In genomic region chr6:161817881-161818280, GRCh38 we compare ENCODE assay signal across 8 cellular contexts.
"Had no signal": no experiment of that assay in that cellular context is flagged by ENCODE, and none has a peak within 500 bp of the region (broad histone marks: within the 10 kb centered on the region; RNA-seq: fewer than 3 reads in every experiment).

No MANE protein-coding gene starts in this region.

- FAIRE-seq: G401.6, GM12878, GM12891, GM12892, GM18507, GM19239 had no signal

- H3K4me3 ChIP-seq: GM12878 had no signal

- DNase-seq: GDM1, GF-D8 had no signal

- ATAC-seq: GM12878 had no signal
